In genomic region chr19:41796362-41796761, GRCh38 we compare ENCODE assay signal across 22 cellular contexts. TPM values are rescaled to one million over a fixed set of nuclear protein-coding genes. Genes with fewer than 3 reads are reported as not detected.
"Had no signal": no experiment of that assay in that cellular context is flagged by ENCODE, and none has a peak within 500 bp of the region (broad histone marks: within the 10 kb centered on the region; RNA-seq: fewer than 3 reads in every experiment).

TSS of gene CEACAM3 (plus strand) at chr19:41796587. CDS start at chr19:41796678, 91 bp downstream.

- DNase-seq: activated CD4-positive, alpha-beta T cell treated with anti-CD3 and anti-CD28 coated beads for 36 hours; activated CD4-positive, alpha-beta T cell treated with anti-CD3 and anti-CD28 coated beads, Interleukin-2, amount 50 U/mL, for 48 hours; activated gamma-delta T cell treated with Interleukin-2 at 50 U/mL for 16 hours; dermis blood vessel endothelial cell; effector memory CD4-positive, alpha-beta T cell; psoas muscle; stimulated activated CD4-positive, alpha-beta T cell treated with anti-CD3 and anti-CD28 coated beads, Interleukin-4, amount 100 ng/mL, for 24 hours had no signal

- ATAC-seq: activated CD4-positive, alpha-beta T cell treated with anti-CD3 and anti-CD28 coated beads for 36 hours; activated naive CD4-positive, alpha-beta T cell treated with anti-CD3 and anti-CD28 coated beads, Interleukin-2, amount 50 U/mL, for 72 hours; gastroesophageal sphincter; psoas muscle; sciatic nerve; stimulated activated effector memory CD8-positive, alpha-beta T cell treated with anti-CD3 and anti-CD28 coated beads, Interleukin-12 subunit alpha, Interleukin-12 subunit beta, amount 100 ng/mL, for 72 hours; WTC11 had no signal

- H3K4me2 ChIP-seq: smooth muscle cell had no signal

- H3K9me3 ChIP-seq: esophagus muscularis mucosa, gastroesophageal sphincter, psoas muscle, thoracic aorta had no signal

- H3K27ac ChIP-seq: esophagus muscularis mucosa, gastroesophageal sphincter, psoas muscle, thoracic aorta had no signal

- H3K4me3 ChIP-seq: esophagus muscularis mucosa, gastroesophageal sphincter, lung, psoas muscle, smooth muscle cell, thoracic aorta had no signal

- H3K4me1 ChIP-seq: psoas muscle had no signal

- H3K36me3 ChIP-seq: esophagus muscularis mucosa, gastroesophageal sphincter, thoracic aorta had no signal

RNA-seq across cellular contexts. Expression of gene CEACAM3, which starts in this region (rescaled TPM):
- total RNA-seq: activated CD4-positive, alpha-beta T cell treated with anti-CD3 and anti-CD28 coated beads for 36 hours; activated naive CD4-positive, alpha-beta T cell treated with anti-CD3 and anti-CD28 coated beads, Interleukin-2, amount 50 U/mL, for 72 hours; bronchial epithelial cell; chondrocyte; dermis blood vessel endothelial cell; endothelial cell of umbilical vein; neural crest cell; osteocyte; smooth muscle cell; thoracic aorta; urinary bladder; WTC11 had no signal
- polyA plus RNA-seq: endothelial cell of umbilical vein, smooth muscle cell, urinary bladder had no signal
